In genomic region chr5:1519631-1520141, GRCh38 we compare ENCODE assay signal across 12 cellular contexts. TPM values are rescaled to one million over a fixed set of nuclear protein-coding genes. Genes with fewer than 3 reads are reported as not detected.
DNase-seq lines count a peak whose midpoint lies in the region; ATAC-seq and TF ChIP-seq lines count a peak whose summit lies in the region.
"Had no signal": no experiment of that assay in that cellular context is flagged by ENCODE, and none has a peak within 500 bp of the region (broad histone marks: within the 10 kb centered on the region; RNA-seq: fewer than 3 reads in every experiment).

No MANE protein-coding gene starts in this region.

- H3K9me3 ChIP-seq in colonic mucosa = no peaks in the 10 kb centered on the region
- no peaks in the 10 kb centered on the region for H3K9me3 ChIP-seq in mesenchymal stem cell (ENCODE audit: control insufficient read depth, low read length)

- H3K27ac ChIP-seq in colonic mucosa (no peak overlapping the region), mesenchymal stem cell (ENCODE audit: low read length, poor library complexity, severe bottlenecking) (no peak overlapping the region)
- H3K27ac ChIP-seq: 22Rv1 had no signal

- no peak overlapping the region for H2BK12ac ChIP-seq in mesenchymal stem cell (ENCODE audit: low read length in 2 of 2)

- H2AK5ac ChIP-seq in mesenchymal stem cell (ENCODE audit: low read length, severe bottlenecking) = no peak overlapping the region

- ATAC-seq in activated CD4-positive, CD25-positive, alpha-beta regulatory T cell treated with anti-CD3 and anti-CD28 coated beads, Interleukin-2, amount 50 U/mL, for 24 hours = no peak
- no peak for ATAC-seq in activated CD8-positive, alpha-beta T cell treated with anti-CD3 and anti-CD28 coated beads, Interleukin-2, amount 10 ng/mL, durations not matched to agents 7 days and 5 days
- ATAC-seq in HG02759 (IDR thresholded peaks at IDR 0.05; ENCODE audit: unreplicated experiment) (no peak), GM21367 (IDR thresholded peaks at IDR 0.05; ENCODE audit: unreplicated experiment) (no peak)
- ATAC-seq: Panc1; stimulated activated naive CD8-positive, alpha-beta T cell treated with anti-CD3 and anti-CD28 coated beads, Interleukin-15, amount 100 ng/mL, for 72 hours had no signal

- WGBS in mesenchymal stem cell = 94% methylated on average over 9 of the region's 9 CpGs

- peak overlapping the region; percentile 37 for H4K91ac ChIP-seq in mesenchymal stem cell (ENCODE audit: low read length)

- H3K4me1 ChIP-seq in colonic mucosa (no peaks in the 10 kb centered on the region), mesenchymal stem cell (ENCODE audit: control insufficient read depth, insufficient read depth, low read depth, low read length) (peaks cover 55% of the 10 kb centered on the region)

- peaks cover 6% of the 10 kb centered on the region for H3K36me3 Mint-ChIP-seq in type B pancreatic cell
- peaks cover 30% of the 10 kb centered on the region for H3K36me3 Mint-ChIP-seq in activated CD8-positive, alpha-beta T cell treated with anti-CD3 and anti-CD28 coated beads, Interleukin-2, amount 10 ng/mL, durations not matched to agents 7 days and 5 days (ENCODE audit: low read depth)

- no peaks in the 10 kb centered on the region for H3K9me3 Mint-ChIP-seq in type B pancreatic cell
- H3K9me3 Mint-ChIP-seq in activated CD8-positive, alpha-beta T cell treated with anti-CD3 and anti-CD28 coated beads, Interleukin-2, amount 10 ng/mL, durations not matched to agents 7 days and 5 days (ENCODE audit: insufficient read depth) = no peaks in the 10 kb centered on the region
- H3K9me3 Mint-ChIP-seq: stimulated activated naive CD8-positive, alpha-beta T cell treated with anti-CD3 and anti-CD28 coated beads, Interleukin-15, amount 100 ng/mL, for 72 hours had no signal

- peak; percentile 11 for DNase-seq in activated CD4-positive, CD25-positive, alpha-beta regulatory T cell treated with anti-CD3 and anti-CD28 coated beads, Interleukin-2, amount 50 U/mL, for 72 hours
- DNase-seq in colonic mucosa (peak; percentile 12), mesenchymal stem cell (no peak), type B pancreatic cell (ENCODE audit: extremely low spot score, unreplicated experiment) (peak; percentile 65)
- DNase-seq in activated CD8-positive, alpha-beta T cell treated with anti-CD3 and anti-CD28 coated beads, Interleukin-2, amount 10 ng/mL, durations not matched to agents 7 days and 5 days = no peak
- DNase-seq: stimulated activated CD4-positive, alpha-beta T cell treated with anti-CD3 and anti-CD28 coated beads, Interleukin-4, amount 100 ng/mL, for 24 hours had no signal

- no peak overlapping the region for H2BK15ac ChIP-seq in mesenchymal stem cell (ENCODE audit: low read depth, poor library complexity, severe bottlenecking)

- no peak overlapping the region for H3K18ac ChIP-seq in mesenchymal stem cell (ENCODE audit: low read depth in 1 of 2, low read length in 2 of 2)

- H3K36me3 ChIP-seq in colonic mucosa = no peaks in the 10 kb centered on the region
- H3K36me3 ChIP-seq in mesenchymal stem cell (ENCODE audit: control insufficient read depth in 1 of 2, insufficient read depth in 2 of 2, low read depth in 1 of 2, low read length in 2 of 2) = peaks cover 32 to 33% of the 10 kb centered on the region in 2 experiments

- H4K8ac ChIP-seq in mesenchymal stem cell (ENCODE audit: low read length) = no peak overlapping the region

- H3K4me1 Mint-ChIP-seq in type B pancreatic cell (ENCODE audit: unreplicated experiment) = peaks cover 40% of the 10 kb centered on the region
- peaks cover 40% of the 10 kb centered on the region for H3K4me1 Mint-ChIP-seq in activated CD8-positive, alpha-beta T cell treated with anti-CD3 and anti-CD28 coated beads, Interleukin-2, amount 10 ng/mL, durations not matched to agents 7 days and 5 days (ENCODE audit: low read depth)

- POLR2A ChIA-PET in activated CD8-positive, alpha-beta T cell treated with anti-CD3 and anti-CD28 coated beads, Interleukin-2, amount 10 ng/mL, durations not matched to agents 7 days and 5 days (lab: Charles Lee) = no interaction called here

- intact Hi-C loops in colonic mucosa (cut with DNase I) = loop anchor here (10.0 kb wide), 1 partner anchor 85 kb away; no protein-coding TSS in a partner anchor

- H3K4me3 Mint-ChIP-seq in type B pancreatic cell = no peak overlapping the region
- H3K4me3 Mint-ChIP-seq in activated CD8-positive, alpha-beta T cell treated with anti-CD3 and anti-CD28 coated beads, Interleukin-2, amount 10 ng/mL, durations not matched to agents 7 days and 5 days = no peak overlapping the region
- H3K4me3 Mint-ChIP-seq: stimulated activated naive CD8-positive, alpha-beta T cell treated with anti-CD3 and anti-CD28 coated beads, Interleukin-15, amount 100 ng/mL, for 72 hours had no signal

- no peaks in the 10 kb centered on the region for H3K27me3 ChIP-seq in colonic mucosa
- H3K27me3 ChIP-seq in mesenchymal stem cell (ENCODE audit: control insufficient read depth in 1 of 2, insufficient read depth in 1 of 2, low read length in 2 of 2) = no peaks in the 10 kb centered on the region

- no peak overlapping the region for H3K4me2 ChIP-seq in mesenchymal stem cell (ENCODE audit: low read length, poor library complexity, severe bottlenecking)

- H3K14ac ChIP-seq in mesenchymal stem cell (ENCODE audit: low read length in 2 of 2) = no peak overlapping the region

- H2BK5ac ChIP-seq in mesenchymal stem cell (ENCODE audit: low read depth, low read length, poor library complexity, severe bottlenecking) = no peak overlapping the region

- H3K4me3 ChIP-seq in colonic mucosa = no peak overlapping the region
- no peak overlapping the region for H3K4me3 ChIP-seq in mesenchymal stem cell (ENCODE audit: insufficient read depth in 1 of 2, low read depth in 1 of 2, low read length in 2 of 2)

- no peak overlapping the region for H3K27ac Mint-ChIP-seq in type B pancreatic cell
- no peak overlapping the region for H3K27ac Mint-ChIP-seq in activated CD8-positive, alpha-beta T cell treated with anti-CD3 and anti-CD28 coated beads, Interleukin-2, amount 10 ng/mL, durations not matched to agents 7 days and 5 days
- H3K27ac Mint-ChIP-seq: stimulated activated naive CD8-positive, alpha-beta T cell treated with anti-CD3 and anti-CD28 coated beads, Interleukin-15, amount 100 ng/mL, for 72 hours had no signal

- H2AFZ ChIP-seq in mesenchymal stem cell (ENCODE audit: low read depth, low read length) = no peak overlapping the region

- no peak overlapping the region for H3K9ac ChIP-seq in colonic mucosa (ENCODE audit: low read depth in 2 of 2, low read length in 2 of 2)
- no peak overlapping the region for H3K9ac ChIP-seq in mesenchymal stem cell (ENCODE audit: low read length)

- H3K23ac ChIP-seq in mesenchymal stem cell (ENCODE audit: low read length in 2 of 2) = no peak overlapping the region

- CTCF ChIA-PET in activated CD8-positive, alpha-beta T cell treated with anti-CD3 and anti-CD28 coated beads, Interleukin-2, amount 10 ng/mL, durations not matched to agents 7 days and 5 days (lab: Charles Lee) = no interaction called here

- no peak overlapping the region for H3K4ac ChIP-seq in mesenchymal stem cell (ENCODE audit: low read depth in 1 of 2, low read length in 2 of 2)

- no peak overlapping the region for H2BK120ac ChIP-seq in mesenchymal stem cell (ENCODE audit: low read depth, low read length)

- H3K79me1 ChIP-seq in mesenchymal stem cell (replicated peaks; ENCODE audit: low read length, poor library complexity, severe bottlenecking) = peaks cover 35% of the 10 kb centered on the region

- no peaks in the 10 kb centered on the region for H3K27me3 Mint-ChIP-seq in type B pancreatic cell
- H3K27me3 Mint-ChIP-seq in activated CD8-positive, alpha-beta T cell treated with anti-CD3 and anti-CD28 coated beads, Interleukin-2, amount 10 ng/mL, durations not matched to agents 7 days and 5 days (ENCODE audit: low read depth) = no peaks in the 10 kb centered on the region
- H3K27me3 Mint-ChIP-seq: stimulated activated naive CD8-positive, alpha-beta T cell treated with anti-CD3 and anti-CD28 coated beads, Interleukin-15, amount 100 ng/mL, for 72 hours had no signal

- TF ChIP-seq CTCF in colonic mucosa (IDR thresholded peaks at IDR 0.05) = no peak
- no peak for TF ChIP-seq CTCF in type B pancreatic cell (conservative IDR thresholded peaks at IDR 0.05)

RNA-seq across cellular contexts. Expression of gene LPCAT1, which starts 4.1 kb away (rescaled TPM):
- total RNA-seq in colonic mucosa (10 to 100 TPM; 17.1 to 27.3 TPM), type B pancreatic cell (ENCODE audit: low replicate concordance) (91.6 and 97.1 TPM in 2 replicates)
- 32.9 TPM for polyA plus RNA-seq in mesenchymal stem cell (2013, experiment 1 of 2)
- polyA plus RNA-seq in mesenchymal stem cell (2013, experiment 2 of 2) = 33.5 TPM
- total RNA-seq in activated CD8-positive, alpha-beta T cell treated with anti-CD3 and anti-CD28 coated beads, Interleukin-2, amount 10 ng/mL, durations not matched to agents 7 days and 5 days = 10 to 100 TPM; 60.8 to 68.3 TPM

Comparison
In these comparisons a context has a peak if more than half of its experiments do, and no peak if none do; other contexts are left out.
1. DNase-seq: peak in activated CD4-positive, CD25-positive, alpha-beta regulatory T cell treated with anti-CD3 and anti-CD28 coated beads, Interleukin-2, amount 50 U/mL, for 72 hours (single experiment), colonic mucosa (single experiment) and type B pancreatic cell (single experiment); none in mesenchymal stem cell (single experiment) and activated CD8-positive, alpha-beta T cell treated with anti-CD3 and anti-CD28 coated beads, Interleukin-2, amount 10 ng/mL, durations not matched to agents 7 days and 5 days (single experiment).